Comparison of ENCODE assay signal across 1 cellular context in genomic region chr1:158945061-158945460, GRCh38.
TF ChIP-seq lines count a peak whose summit lies in the region.

No MANE protein-coding gene starts in this region.

TF ChIP-seq in GM12878, 131 proteins besides CTCF, POLR2A, EP300 and RAD21:
- no peak for TF ChIP-seq SPI1 (IDR thresholded peaks at IDR 0.05; ENCODE audit: borderline replicate concordance, insufficient read depth, low read depth, low read length)
- TF ChIP-seq STAT3 (IDR thresholded peaks at IDR 0.05; ENCODE audit: low read depth, low read length) = no peak
- no peak for TF ChIP-seq RFX5 (IDR thresholded peaks at IDR 0.05; ENCODE audit: low read depth, low read length)
- TF ChIP-seq CBX3 (IDR thresholded peaks at IDR 0.05; ENCODE audit: borderline replicate concordance, low read depth) = no peak
- TF ChIP-seq NR2F1 (conservative IDR thresholded peaks at IDR 0.05) = no peak
- no peak for TF ChIP-seq E2F4 (IDR thresholded peaks at IDR 0.05; ENCODE audit: low read depth, low read length)
- no peak for TF ChIP-seq MLLT1 (IDR thresholded peaks at IDR 0.05)
- TF ChIP-seq NFYA (IDR thresholded peaks at IDR 0.05; ENCODE audit: borderline replicate concordance, low read depth, low read length) = no peak
- no peak for TF ChIP-seq NFIC (IDR thresholded peaks at IDR 0.05; ENCODE audit: low read depth, low read length)
- no peak for TF ChIP-seq JUNB (IDR thresholded peaks at IDR 0.05)
- no peak for TF ChIP-seq CBFB (IDR thresholded peaks at IDR 0.05; ENCODE audit: low read depth)
- no peak for TF ChIP-seq STAT1 (conservative IDR thresholded peaks at IDR 0.05)
- TF ChIP-seq SIN3A (IDR thresholded peaks at IDR 0.05; ENCODE audit: low read depth, low read length) = no peak
- TF ChIP-seq USF2 (IDR thresholded peaks at IDR 0.05; ENCODE audit: borderline replicate concordance, low read depth, low read length) = no peak
- no peak for TF ChIP-seq ZNF687 (IDR thresholded peaks at IDR 0.05)
